ENCODE assay signal across 24 cellular contexts in genomic region chr10:118764195-118764594, GRCh38.
"Had no signal": no experiment of that assay in that cellular context is flagged by ENCODE, and none has a peak within 500 bp of the region (broad histone marks: within the 10 kb centered on the region; RNA-seq: fewer than 3 reads in every experiment).

No MANE protein-coding gene starts in this region.

- H3K4me3 ChIP-seq: ascending aorta, cardiac muscle cell, ovary, skin epidermis, stomach, tibial artery had no signal

- DNase-seq: activated CD4-positive, alpha-beta T cell treated with anti-CD3 and anti-CD28 coated beads for 4 hours; activated CD4-positive, alpha-beta T cell treated with anti-CD3 and anti-CD28 coated beads, Interleukin-2, amount 50 U/mL, for 4 hours; activated CD8-positive, alpha-beta memory T cell treated with anti-CD3 and anti-CD28 coated beads for 24 hours; activated effector memory CD4-positive, alpha-beta T cell treated with Interleukin-2 at 50 U/mL for 16 hours; activated naive CD4-positive, alpha-beta T cell treated with anti-CD3 and anti-CD28 coated beads for 36 hours; activated naive CD8-positive, alpha-beta T cell treated with anti-CD3 and anti-CD28 coated beads, Interleukin-2, amount 10 ng/mL, durations not matched to agents 7 days and 5 days; cortex of kidney; foreskin melanocyte; left ventricle myocardium superior; naive B cell; ovary; stimulated activated CD4-positive, alpha-beta T cell treated with anti-CD3 and anti-CD28 coated beads, Interleukin-4, amount 100 ng/mL, for 24 hours; stimulated activated naive B cell treated with anti-CD40 and anti-IgM and Interleukin-4, amounts not matched to agents 10 μg/mL and 1 μg/mL and 100 μg/mL, for 72 hours; stomach; T-helper 9 cell; tibial artery had no signal

- H3K36me3 Mint-ChIP-seq: activated naive CD8-positive, alpha-beta T cell treated with anti-CD3 and anti-CD28 coated beads, Interleukin-2, amount 10 ng/mL, durations not matched to agents 7 days and 5 days; brain; mesothelial cell of epicardium; naive B cell; stimulated activated naive B cell treated with anti-CD40 and anti-IgM and Interleukin-4, amounts not matched to agents 10 μg/mL and 1 μg/mL and 100 μg/mL, for 72 hours had no signal

- H3K27me3 Mint-ChIP-seq: progenitor cell of endocrine pancreas had no signal

- H3K36me3 ChIP-seq: ascending aorta, cardiac muscle cell, ovary, stomach, tibial artery had no signal

- H3K27ac ChIP-seq: ascending aorta, cardiac muscle cell, ovary, skin epidermis, stomach, tibial artery, VCaP had no signal

- H3K9me3 Mint-ChIP-seq: activated naive CD4-positive, alpha-beta T cell treated with anti-CD3 and anti-CD28 coated beads for 36 hours; activated naive CD8-positive, alpha-beta T cell treated with anti-CD3 and anti-CD28 coated beads, Interleukin-2, amount 10 ng/mL, durations not matched to agents 7 days and 5 days; brain; mesothelial cell of epicardium; stimulated activated naive B cell treated with anti-CD40 and anti-IgM and Interleukin-4, amounts not matched to agents 10 μg/mL and 1 μg/mL and 100 μg/mL, for 72 hours had no signal

- H3K4me1 ChIP-seq: ascending aorta, stomach, tibial artery had no signal

- H3K27ac Mint-ChIP-seq: activated naive CD4-positive, alpha-beta T cell treated with anti-CD3 and anti-CD28 coated beads for 36 hours; activated naive CD8-positive, alpha-beta T cell treated with anti-CD3 and anti-CD28 coated beads, Interleukin-2, amount 10 ng/mL, durations not matched to agents 7 days and 5 days; brain; mesothelial cell of epicardium; naive B cell; stimulated activated naive B cell treated with anti-CD40 and anti-IgM and Interleukin-4, amounts not matched to agents 10 μg/mL and 1 μg/mL and 100 μg/mL, for 72 hours had no signal

- H3K4me3 Mint-ChIP-seq: activated naive CD4-positive, alpha-beta T cell treated with anti-CD3 and anti-CD28 coated beads for 36 hours; activated naive CD8-positive, alpha-beta T cell treated with anti-CD3 and anti-CD28 coated beads, Interleukin-2, amount 10 ng/mL, durations not matched to agents 7 days and 5 days; brain; mesothelial cell of epicardium; naive B cell; stimulated activated naive B cell treated with anti-CD40 and anti-IgM and Interleukin-4, amounts not matched to agents 10 μg/mL and 1 μg/mL and 100 μg/mL, for 72 hours had no signal

- ATAC-seq: left ventricle myocardium superior; sciatic nerve; stimulated activated naive B cell treated with anti-CD40 and anti-IgM and Interleukin-4, amounts not matched to agents 10 μg/mL and 1 μg/mL and 100 μg/mL, for 72 hours had no signal

- H3K4me1 Mint-ChIP-seq: activated naive CD8-positive, alpha-beta T cell treated with anti-CD3 and anti-CD28 coated beads, Interleukin-2, amount 10 ng/mL, durations not matched to agents 7 days and 5 days; brain; mesothelial cell of epicardium; naive B cell; stimulated activated naive B cell treated with anti-CD40 and anti-IgM and Interleukin-4, amounts not matched to agents 10 μg/mL and 1 μg/mL and 100 μg/mL, for 72 hours had no signal

- H3K9me3 ChIP-seq: ascending aorta, ovary, stomach, tibial artery had no signal

- H3K27me3 ChIP-seq: ascending aorta, cardiac muscle cell, ovary, stomach, tibial artery had no signal
